ENCODE assay signal across 8 cellular contexts in the genomic region with DNA sequence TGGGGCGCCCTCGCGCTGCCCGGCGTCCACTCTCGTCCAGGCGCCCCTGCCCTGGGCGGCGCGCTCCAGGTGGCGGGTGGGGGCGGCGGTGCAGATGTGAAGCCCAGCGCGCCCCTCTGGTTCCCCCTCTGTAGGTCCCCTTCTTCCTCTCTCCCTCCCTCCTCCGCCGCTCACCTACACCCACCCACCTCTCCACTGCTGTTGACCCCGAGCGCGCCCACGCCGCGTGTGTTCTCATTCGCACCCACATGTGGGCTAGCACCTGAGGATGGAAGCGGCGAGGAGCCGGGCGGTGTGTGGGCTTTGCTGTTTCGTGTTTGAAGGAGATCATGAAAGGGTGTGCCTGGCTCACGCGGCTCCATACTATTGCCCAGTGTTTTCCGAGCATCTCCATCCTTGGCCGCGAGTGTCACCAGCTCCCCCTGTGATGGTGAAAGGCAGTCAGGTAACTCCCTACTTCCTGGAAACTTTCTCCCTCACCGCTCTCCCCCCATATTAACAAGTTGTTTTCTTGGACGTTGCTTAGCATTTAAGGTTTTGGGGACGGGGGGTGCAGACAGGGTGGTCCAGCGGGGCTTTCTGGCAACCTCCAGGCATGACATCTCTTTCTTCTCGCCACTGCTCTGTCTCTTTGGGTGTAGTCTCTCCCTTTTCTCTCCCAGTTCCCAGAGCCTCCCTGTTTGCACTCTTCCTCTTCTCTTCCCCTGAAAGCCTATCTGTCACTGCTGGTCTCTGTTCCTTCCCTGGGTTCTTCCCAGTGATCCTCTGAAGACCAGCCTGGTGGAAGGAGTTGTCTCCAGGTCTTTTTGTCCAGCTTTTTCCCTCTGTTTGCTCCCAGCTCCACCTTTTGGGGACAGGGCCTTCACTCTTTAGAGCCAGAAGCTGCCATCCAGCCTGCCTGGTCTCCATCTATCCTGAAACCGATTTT. TPM values are rescaled to one million over a fixed set of nuclear protein-coding genes. Genes with fewer than 3 reads are reported as not detected.
DNase-seq lines count a peak whose midpoint lies in the region; ATAC-seq, FAIRE-seq and TF ChIP-seq lines count a peak whose summit lies in the region.

No MANE protein-coding gene starts in this region.

- H3K4me2 ChIP-seq in Karpas-422 (ENCODE audit: low read depth, low read length, poor library complexity, severe bottlenecking) = no peak overlapping the region

- no peak for TF ChIP-seq CTCF in cardiac muscle cell (IDR thresholded peaks at IDR 0.05; ENCODE audit: low read depth, low read length)

- H4K20me1 ChIP-seq in Karpas-422 (ENCODE audit: insufficient read depth, low read depth, low read length) = no peaks in the 10 kb centered on the region

- no peak overlapping the region for H2AFZ ChIP-seq in Karpas-422 (ENCODE audit: low read length)

- H3K9ac ChIP-seq in Karpas-422 (ENCODE audit: low read length) = no peak overlapping the region

- peak; percentile 23 to 29 for DNase-seq in cardiac muscle cell (ENCODE audit: low read depth in 1 of 2, low spot score in 1 of 2)
- no peak for DNase-seq in Right ventricle myocardium superior
- DNase-seq in astrocyte of the hippocampus (ENCODE audit: low read depth, low spot score) = peak; percentile 28
- peak; percentile 52 for DNase-seq in urothelium cell line (ENCODE audit: low spot score)
- DNase-seq in Kasumi-1 (lab: John Stamatoyannopoulos, UW) = no peak
- DNase-seq in Karpas-422 = no peak

- H3K36me3 ChIP-seq in cardiac muscle cell = no peaks in the 10 kb centered on the region
- no peaks in the 10 kb centered on the region for H3K36me3 ChIP-seq in mesodermal cell (ENCODE audit: control insufficient read depth, insufficient read depth, low read length)
- no peaks in the 10 kb centered on the region for H3K36me3 ChIP-seq in Karpas-422 (ENCODE audit: insufficient read depth, low read length)

- intact Hi-C loops in Right ventricle myocardium superior (cut with DNase I) = loop anchor here (10.0 kb wide), 3 partner anchors 120 to 530 kb away; no protein-coding TSS in a partner anchor

- peak; percentile 90 for FAIRE-seq in urothelium cell line (lab: Jason Lieb, UNC)

- WGBS in mesodermal cell (ENCODE audit: insufficient coverage in 2 of 2), 2 experiments = 14 to 16% methylated on average over 21 to 29 of the region's 40 CpGs

- H3K9me2 ChIP-seq in Karpas-422 (replicated peaks; ENCODE audit: insufficient read depth, low read length) = no peaks in the 10 kb centered on the region

- no peak for ATAC-seq in Right ventricle myocardium superior (ENCODE audit: poor library complexity)
- ATAC-seq in GM21825 (IDR thresholded peaks at IDR 0.05; ENCODE audit: unreplicated experiment) = no peak

- H3K4me1 ChIP-seq in cardiac muscle cell (ENCODE audit: low read depth) (peaks cover 39% of the 10 kb centered on the region), mesodermal cell (ENCODE audit: control insufficient read depth, insufficient read depth, low read length, poor library complexity, severe bottlenecking) (peaks cover 9% of the 10 kb centered on the region), Karpas-422 (ENCODE audit: low read length) (peaks cover 8% of the 10 kb centered on the region)

- H3K4me3 ChIP-seq in cardiac muscle cell (peak overlapping the region; percentile 64), mesodermal cell (ENCODE audit: extremely low read depth, insufficient read depth, low read length, poor library complexity, severe bottlenecking) (peak overlapping the region; percentile 53), Karpas-422 (ENCODE audit: low read length) (no peak overlapping the region)

- H3K27ac ChIP-seq in cardiac muscle cell = no peak overlapping the region
- no peak overlapping the region for H3K27ac ChIP-seq in mesodermal cell (ENCODE audit: low read depth, low read length, severe bottlenecking)
- H3K27ac ChIP-seq in Karpas-422 (ENCODE audit: low read length) = no peak overlapping the region

- H3K9me3 ChIP-seq in cardiac muscle cell (ENCODE audit: low read depth) (no peaks in the 10 kb centered on the region), mesodermal cell (ENCODE audit: control insufficient read depth, low read length) (no peaks in the 10 kb centered on the region), Karpas-422 (ENCODE audit: low read length) (no peaks in the 10 kb centered on the region)

- H3K27me3 ChIP-seq in cardiac muscle cell = no peaks in the 10 kb centered on the region
- no peaks in the 10 kb centered on the region for H3K27me3 ChIP-seq in Karpas-422 (ENCODE audit: low read length)

- H3K79me2 ChIP-seq in Karpas-422 (ENCODE audit: low read length) = no peaks in the 10 kb centered on the region

RNA-seq across cellular contexts. Expression of a gene that starts 1.6 kb away (rescaled TPM):
- total RNA-seq in cardiac muscle cell (53.9 and 77.8 TPM in 2 replicates), Right ventricle myocardium superior (151 TPM)
- polyA plus RNA-seq in cardiac muscle cell = 30.4 and 40.8 TPM in 2 replicates
- 8.0 TPM for polyA plus RNA-seq in mesodermal cell (2013, experiment 1 of 2)
- 8.2 TPM for polyA plus RNA-seq in mesodermal cell (2013, experiment 2 of 2)
- 0.11 TPM in 1 of 2 replicates, not detected in the other for total RNA-seq in Karpas-422 (2014; rRNA removed; shearing (Covaris generic); ENCODE audit: low replicate concordance)

RNA-seq across cellular contexts. Expression of a gene that starts 50.1 kb away (rescaled TPM):
- total RNA-seq in cardiac muscle cell (20.3 and 27.8 TPM in 2 replicates), Right ventricle myocardium superior (1.6 TPM)
- polyA plus RNA-seq in cardiac muscle cell = 27.9 and 43.8 TPM in 2 replicates
- 32.3 TPM for polyA plus RNA-seq in mesodermal cell (2013, experiment 1 of 2)
- 28.8 TPM for polyA plus RNA-seq in mesodermal cell (2013, experiment 2 of 2)
- total RNA-seq in Karpas-422 (2014; rRNA removed; shearing (Covaris generic); ENCODE audit: low replicate concordance) = 18.4 and 30.8 TPM in 2 replicates

Comparison
In these comparisons a context has a peak if more than half of its experiments do, and no peak if none do; other contexts are left out.
1. DNase-seq: peak in cardiac muscle cell (2 of 2), astrocyte of the hippocampus (single experiment) and urothelium cell line (single experiment); none in Right ventricle myocardium superior (single experiment), Kasumi-1 (0 of 2) and Karpas-422 (single experiment).
2. RNA of a gene that starts 1.6 kb away (total RNA-seq): 151 TPM in Right ventricle myocardium superior (single experiment) and 53.9 to 77.8 TPM in cardiac muscle cell; 0.11 TPM in Karpas-422; every median in the first group is over 10 times any median in the second.